Comparison of ENCODE assay signal across 1 cellular context in the genomic region with DNA sequence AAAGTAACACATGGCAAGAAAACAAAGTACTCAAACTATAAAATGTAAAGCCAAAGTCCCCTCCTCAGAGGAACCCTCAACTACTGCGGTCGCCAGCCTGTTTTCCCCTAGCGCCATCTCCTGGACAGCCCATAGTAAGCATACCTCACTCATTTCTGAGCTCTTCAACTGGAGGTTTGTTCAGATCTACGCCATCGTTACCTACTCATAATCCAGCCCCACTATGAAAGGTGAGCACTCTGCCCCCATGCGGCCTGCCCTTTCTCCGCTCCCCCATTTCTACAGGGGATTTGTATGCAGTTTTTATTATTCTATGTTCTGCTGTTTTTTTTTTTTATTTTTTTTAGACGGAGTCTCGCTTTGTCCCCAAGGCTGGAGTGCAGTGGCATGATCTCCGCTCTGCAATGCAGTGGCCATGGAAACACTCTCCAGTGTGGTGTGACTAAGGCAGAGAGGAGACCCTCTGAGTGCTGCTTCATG.
TF ChIP-seq lines count a peak whose summit lies in the region.

No MANE protein-coding gene starts in this region.

TF ChIP-seq in HEK293, 187 proteins besides CTCF, POLR2A, EP300 and RAD21 (continued from another document and continues in another):
- TF ChIP-seq, protein P1, sequence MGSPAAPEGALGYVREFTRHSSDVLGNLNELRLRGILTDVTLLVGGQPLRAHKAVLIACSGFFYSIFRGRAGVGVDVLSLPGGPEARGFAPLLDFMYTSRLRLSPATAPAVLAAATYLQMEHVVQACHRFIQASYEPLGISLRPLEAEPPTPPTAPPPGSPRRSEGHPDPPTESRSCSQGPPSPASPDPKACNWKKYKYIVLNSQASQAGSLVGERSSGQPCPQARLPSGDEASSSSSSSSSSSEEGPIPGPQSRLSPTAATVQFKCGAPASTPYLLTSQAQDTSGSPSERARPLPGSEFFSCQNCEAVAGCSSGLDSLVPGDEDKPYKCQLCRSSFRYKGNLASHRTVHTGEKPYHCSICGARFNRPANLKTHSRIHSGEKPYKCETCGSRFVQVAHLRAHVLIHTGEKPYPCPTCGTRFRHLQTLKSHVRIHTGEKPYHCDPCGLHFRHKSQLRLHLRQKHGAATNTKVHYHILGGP (tag by site-specific recombination; IDR thresholded peaks at IDR 0.05) = no peak
- TF ChIP-seq ZNF133 (tag by site-specific recombination; IDR thresholded peaks at IDR 0.05) (no peak), ZNF341 (tag by site-specific recombination; IDR thresholded peaks at IDR 0.05; ENCODE audit: low read depth) (no peak), SETDB1 (IDR thresholded peaks at IDR 0.05; ENCODE audit: insufficient read length, low read length) (no peak), ZNF175 (tag by site-specific recombination; IDR thresholded peaks at IDR 0.05) (no peak), ZNF561 (tag by site-specific recombination; IDR thresholded peaks at IDR 0.05; ENCODE audit: borderline replicate concordance) (no peak), ZNF140 (tag by site-specific recombination; IDR thresholded peaks at IDR 0.05) (no peak), HOXA7 (CRISPR knock-in tag; IDR thresholded peaks at IDR 0.05; ENCODE audit: borderline replicate concordance) (no peak), YY2 (tag by site-specific recombination; IDR thresholded peaks at IDR 0.05) (no peak), ZNF174 (tag by site-specific recombination; IDR thresholded peaks at IDR 0.05) (no peak), ZNF211 (tag by site-specific recombination; IDR thresholded peaks at IDR 0.05; ENCODE audit: low read depth) (no peak), KLF8 (tag by site-specific recombination; IDR thresholded peaks at IDR 0.05) (no peak), ZNF624 (tag by site-specific recombination; IDR thresholded peaks at IDR 0.05) (no peak), ZNF184 (tag by site-specific recombination; IDR thresholded peaks at IDR 0.05) (no peak), ZNF404 (tag by site-specific recombination; IDR thresholded peaks at IDR 0.05) (no peak), ZNF169 (tag by site-specific recombination; IDR thresholded peaks at IDR 0.05) (no peak), ZNF843 (tag by site-specific recombination; IDR thresholded peaks at IDR 0.05) (0 out of 2 replicates have a peak, but pooled peaks have one; percentile 14), KLF16 (tag by site-specific recombination; IDR thresholded peaks at IDR 0.05) (no peak), SCRT1 (tag by site-specific recombination; IDR thresholded peaks at IDR 0.05; ENCODE audit: borderline replicate concordance) (no peak), SP7 (tag by site-specific recombination; IDR thresholded peaks at IDR 0.05) (peak; percentile 34; the same call in 1 of the 2 replicates), BCL11B (tag by site-specific recombination; IDR thresholded peaks at IDR 0.05; ENCODE audit: low read depth) (no peak), ZNF670 (tag by site-specific recombination; IDR thresholded peaks at IDR 0.05; ENCODE audit: low read depth) (no peak), ZNF707 (tag by site-specific recombination; IDR thresholded peaks at IDR 0.05) (no peak), EGR2 (tag by site-specific recombination; IDR thresholded peaks at IDR 0.05; ENCODE audit: low read depth) (no peak), ZNF530 (tag by site-specific recombination; IDR thresholded peaks at IDR 0.05; ENCODE audit: low read depth) (no peak), ZNF501 (tag by site-specific recombination; IDR thresholded peaks at IDR 0.05) (no peak), PRDM4 (tag by site-specific recombination; IDR thresholded peaks at IDR 0.05) (no peak), ZNF138 (tag by site-specific recombination; IDR thresholded peaks at IDR 0.05; ENCODE audit: borderline replicate concordance) (no peak), ZBTB48 (tag by site-specific recombination; IDR thresholded peaks at IDR 0.05) (no peak), ZNF830 (tag by site-specific recombination; IDR thresholded peaks at IDR 0.05; ENCODE audit: low read depth) (no peak), ZNF610 (tag by site-specific recombination; IDR thresholded peaks at IDR 0.05; ENCODE audit: borderline replicate concordance) (no peak), ZNF132 (tag by site-specific recombination; IDR thresholded peaks at IDR 0.05; ENCODE audit: borderline replicate concordance) (no peak), ZNF23 (tag by site-specific recombination; IDR thresholded peaks at IDR 0.05; ENCODE audit: borderline replicate concordance) (no peak), ZNF704 (tag by site-specific recombination; IDR thresholded peaks at IDR 0.05) (no peak), ZXDB (tag by site-specific recombination; IDR thresholded peaks at IDR 0.05) (0 out of 2 replicates have a peak, but pooled peaks have one; percentile 18), ZNF48 (tag by site-specific recombination; IDR thresholded peaks at IDR 0.05) (no peak)
- TF ChIP-seq, protein P2, sequence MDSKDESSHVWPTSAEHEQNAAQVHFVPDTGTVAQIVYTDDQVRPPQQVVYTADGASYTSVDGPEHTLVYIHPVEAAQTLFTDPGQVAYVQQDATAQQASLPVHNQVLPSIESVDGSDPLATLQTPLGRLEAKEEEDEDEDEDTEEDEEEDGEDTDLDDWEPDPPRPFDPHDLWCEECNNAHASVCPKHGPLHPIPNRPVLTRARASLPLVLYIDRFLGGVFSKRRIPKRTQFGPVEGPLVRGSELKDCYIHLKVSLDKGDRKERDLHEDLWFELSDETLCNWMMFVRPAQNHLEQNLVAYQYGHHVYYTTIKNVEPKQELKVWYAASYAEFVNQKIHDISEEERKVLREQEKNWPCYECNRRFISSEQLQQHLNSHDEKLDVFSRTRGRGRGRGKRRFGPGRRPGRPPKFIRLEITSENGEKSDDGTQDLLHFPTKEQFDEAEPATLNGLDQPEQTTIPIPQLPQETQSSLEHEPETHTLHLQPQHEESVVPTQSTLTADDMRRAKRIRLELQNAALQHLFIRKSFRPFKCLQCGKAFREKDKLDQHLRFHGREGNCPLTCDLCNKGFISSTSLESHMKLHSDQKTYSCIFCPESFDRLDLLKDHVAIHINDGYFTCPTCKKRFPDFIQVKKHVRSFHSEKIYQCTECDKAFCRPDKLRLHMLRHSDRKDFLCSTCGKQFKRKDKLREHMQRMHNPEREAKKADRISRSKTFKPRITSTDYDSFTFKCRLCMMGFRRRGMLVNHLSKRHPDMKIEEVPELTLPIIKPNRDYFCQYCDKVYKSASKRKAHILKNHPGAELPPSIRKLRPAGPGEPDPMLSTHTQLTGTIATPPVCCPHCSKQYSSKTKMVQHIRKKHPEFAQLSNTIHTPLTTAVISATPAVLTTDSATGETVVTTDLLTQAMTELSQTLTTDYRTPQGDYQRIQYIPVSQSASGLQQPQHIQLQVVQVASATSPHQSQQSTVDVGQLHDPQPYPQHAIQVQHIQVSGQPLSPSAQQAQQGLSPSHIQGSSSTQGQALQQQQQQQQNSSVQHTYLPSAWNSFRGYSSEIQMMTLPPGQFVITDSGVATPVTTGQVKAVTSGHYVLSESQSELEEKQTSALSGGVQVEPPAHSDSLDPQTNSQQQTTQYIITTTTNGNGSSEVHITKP (tag by site-specific recombination; IDR thresholded peaks at IDR 0.05) = peak; percentile 46
- TF ChIP-seq, protein P3, sequence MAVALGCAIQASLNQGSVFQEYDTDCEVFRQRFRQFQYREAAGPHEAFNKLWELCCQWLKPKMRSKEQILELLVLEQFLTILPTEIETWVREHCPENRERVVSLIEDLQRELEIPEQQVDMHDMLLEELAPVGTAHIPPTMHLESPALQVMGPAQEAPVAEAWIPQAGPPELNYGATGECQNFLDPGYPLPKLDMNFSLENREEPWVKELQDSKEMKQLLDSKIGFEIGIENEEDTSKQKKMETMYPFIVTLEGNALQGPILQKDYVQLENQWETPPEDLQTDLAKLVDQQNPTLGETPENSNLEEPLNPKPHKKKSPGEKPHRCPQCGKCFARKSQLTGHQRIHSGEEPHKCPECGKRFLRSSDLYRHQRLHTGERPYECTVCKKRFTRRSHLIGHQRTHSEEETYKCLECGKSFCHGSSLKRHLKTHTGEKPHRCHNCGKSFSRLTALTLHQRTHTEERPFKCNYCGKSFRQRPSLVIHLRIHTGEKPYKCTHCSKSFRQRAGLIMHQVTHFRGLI (tag by site-specific recombination; IDR thresholded peaks at IDR 0.05) = no peak
- TF ChIP-seq, protein P4, sequence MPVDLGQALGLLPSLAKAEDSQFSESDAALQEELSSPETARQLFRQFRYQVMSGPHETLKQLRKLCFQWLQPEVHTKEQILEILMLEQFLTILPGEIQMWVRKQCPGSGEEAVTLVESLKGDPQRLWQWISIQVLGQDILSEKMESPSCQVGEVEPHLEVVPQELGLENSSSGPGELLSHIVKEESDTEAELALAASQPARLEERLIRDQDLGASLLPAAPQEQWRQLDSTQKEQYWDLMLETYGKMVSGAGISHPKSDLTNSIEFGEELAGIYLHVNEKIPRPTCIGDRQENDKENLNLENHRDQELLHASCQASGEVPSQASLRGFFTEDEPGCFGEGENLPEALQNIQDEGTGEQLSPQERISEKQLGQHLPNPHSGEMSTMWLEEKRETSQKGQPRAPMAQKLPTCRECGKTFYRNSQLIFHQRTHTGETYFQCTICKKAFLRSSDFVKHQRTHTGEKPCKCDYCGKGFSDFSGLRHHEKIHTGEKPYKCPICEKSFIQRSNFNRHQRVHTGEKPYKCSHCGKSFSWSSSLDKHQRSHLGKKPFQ (tag by site-specific recombination; IDR thresholded peaks at IDR 0.05) = no peak
- TF ChIP-seq, protein P5, sequence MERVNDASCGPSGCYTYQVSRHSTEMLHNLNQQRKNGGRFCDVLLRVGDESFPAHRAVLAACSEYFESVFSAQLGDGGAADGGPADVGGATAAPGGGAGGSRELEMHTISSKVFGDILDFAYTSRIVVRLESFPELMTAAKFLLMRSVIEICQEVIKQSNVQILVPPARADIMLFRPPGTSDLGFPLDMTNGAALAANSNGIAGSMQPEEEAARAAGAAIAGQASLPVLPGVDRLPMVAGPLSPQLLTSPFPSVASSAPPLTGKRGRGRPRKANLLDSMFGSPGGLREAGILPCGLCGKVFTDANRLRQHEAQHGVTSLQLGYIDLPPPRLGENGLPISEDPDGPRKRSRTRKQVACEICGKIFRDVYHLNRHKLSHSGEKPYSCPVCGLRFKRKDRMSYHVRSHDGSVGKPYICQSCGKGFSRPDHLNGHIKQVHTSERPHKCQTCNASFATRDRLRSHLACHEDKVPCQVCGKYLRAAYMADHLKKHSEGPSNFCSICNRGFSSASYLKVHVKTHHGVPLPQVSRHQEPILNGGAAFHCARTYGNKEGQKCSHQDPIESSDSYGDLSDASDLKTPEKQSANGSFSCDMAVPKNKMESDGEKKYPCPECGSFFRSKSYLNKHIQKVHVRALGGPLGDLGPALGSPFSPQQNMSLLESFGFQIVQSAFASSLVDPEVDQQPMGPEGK (tag by site-specific recombination; IDR thresholded peaks at IDR 0.05) = peak; percentile 39; the same call in 1 of the 2 replicates
- TF ChIP-seq, protein P6, sequence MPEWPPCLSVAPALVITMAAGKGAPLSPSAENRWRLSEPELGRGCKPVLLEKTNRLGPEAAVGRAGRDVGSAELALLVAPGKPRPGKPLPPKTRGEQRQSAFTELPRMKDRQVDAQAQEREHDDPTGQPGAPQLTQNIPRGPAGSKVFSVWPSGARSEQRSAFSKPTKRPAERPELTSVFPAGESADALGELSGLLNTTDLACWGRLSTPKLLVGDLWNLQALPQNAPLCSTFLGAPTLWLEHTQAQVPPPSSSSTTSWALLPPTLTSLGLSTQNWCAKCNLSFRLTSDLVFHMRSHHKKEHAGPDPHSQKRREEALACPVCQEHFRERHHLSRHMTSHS (tag by site-specific recombination; IDR thresholded peaks at IDR 0.05) = no peak
- TF ChIP-seq, protein P7, sequence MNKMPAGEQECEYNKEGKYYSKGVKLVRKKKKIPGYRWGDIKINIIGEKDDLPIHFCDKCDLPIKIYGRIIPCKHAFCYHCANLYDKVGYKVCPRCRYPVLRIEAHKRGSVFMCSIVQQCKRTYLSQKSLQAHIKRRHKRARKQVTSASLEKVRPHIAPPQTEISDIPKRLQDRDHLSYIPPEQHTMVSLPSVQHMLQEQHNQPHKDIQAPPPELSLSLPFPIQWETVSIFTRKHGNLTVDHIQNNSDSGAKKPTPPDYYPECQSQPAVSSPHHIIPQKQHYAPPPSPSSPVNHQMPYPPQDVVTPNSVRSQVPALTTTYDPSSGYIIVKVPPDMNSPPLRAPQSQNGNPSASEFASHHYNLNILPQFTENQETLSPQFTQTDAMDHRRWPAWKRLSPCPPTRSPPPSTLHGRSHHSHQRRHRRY (tag by site-specific recombination; IDR thresholded peaks at IDR 0.05) = no peak
- TF ChIP-seq, protein P8, sequence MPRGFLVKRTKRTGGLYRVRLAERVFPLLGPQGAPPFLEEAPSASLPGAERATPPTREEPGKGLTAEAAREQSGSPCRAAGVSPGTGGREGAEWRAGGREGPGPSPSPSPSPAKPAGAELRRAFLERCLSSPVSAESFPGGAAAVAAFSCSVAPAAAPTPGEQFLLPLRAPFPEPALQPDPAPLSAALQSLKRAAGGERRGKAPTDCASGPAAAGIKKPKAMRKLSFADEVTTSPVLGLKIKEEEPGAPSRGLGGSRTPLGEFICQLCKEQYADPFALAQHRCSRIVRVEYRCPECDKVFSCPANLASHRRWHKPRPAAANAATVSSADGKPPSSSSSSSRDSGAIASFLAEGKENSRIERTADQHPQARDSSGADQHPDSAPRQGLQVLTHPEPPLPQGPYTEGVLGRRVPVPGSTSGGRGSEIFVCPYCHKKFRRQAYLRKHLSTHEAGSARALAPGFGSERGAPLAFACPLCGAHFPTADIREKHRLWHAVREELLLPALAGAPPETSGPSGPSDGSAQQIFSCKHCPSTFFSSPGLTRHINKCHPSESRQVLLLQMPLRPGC (tag by site-specific recombination; IDR thresholded peaks at IDR 0.05) = no peak
